In the genomic region with DNA sequence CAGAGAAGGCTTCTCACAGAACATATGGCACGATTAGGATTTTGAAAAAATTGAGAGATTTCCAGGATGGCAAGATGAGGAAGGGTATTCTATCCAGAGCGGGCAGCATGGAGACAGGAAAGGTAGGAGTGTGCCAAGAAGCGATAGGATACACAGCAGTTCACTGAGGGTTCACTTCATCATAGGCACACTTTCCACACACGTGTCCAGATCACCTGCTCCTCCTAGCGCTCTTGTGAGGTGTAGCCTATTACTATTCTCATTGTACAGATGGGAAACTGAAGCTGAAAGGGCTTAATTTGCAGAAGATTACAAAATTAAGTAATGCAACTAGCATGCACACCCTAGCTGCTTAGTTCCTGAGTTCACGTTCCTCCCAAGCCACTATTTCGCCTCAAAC, we compare ENCODE assay signal across 11 cellular contexts. TPM values are rescaled to one million over a fixed set of nuclear protein-coding genes. Genes with fewer than 3 reads are reported as not detected.
DNase-seq lines count a peak whose midpoint lies in the region; ATAC-seq, FAIRE-seq and TF ChIP-seq lines count a peak whose summit lies in the region.
"Had no signal": no experiment of that assay in that cellular context is flagged by ENCODE, and none has a peak within 500 bp of the region (broad histone marks: within the 10 kb centered on the region; RNA-seq: fewer than 3 reads in every experiment).

No MANE protein-coding gene starts in this region.

- H3K4me3 Mint-ChIP-seq in activated naive CD4-positive, alpha-beta T cell treated with anti-CD3 and anti-CD28 coated beads for 36 hours = no peak overlapping the region

- H3K9me1 ChIP-seq in K562 (ENCODE audit: control insufficient read depth, insufficient read depth, low read length) = no peaks in the 10 kb centered on the region

- in situ Hi-C loops in K562 (cut with MboI) = no loop called here

- intact Hi-C loops in K562 (cut with micrococcal nuclease) (no loop called here), ovary (cut with DNase I) (loop anchor here in 2 of 4 donors (10.0 kb wide), 1 partner anchor 1281 kb away; the partner anchor contains the start of gene HS3ST3B1 (in 2 of the 2))
- intact Hi-C loops in activated naive CD4-positive, alpha-beta T cell treated with anti-CD3 and anti-CD28 coated beads for 36 hours (cut with micrococcal nuclease) = no loop called here

- H3K4me3 ChIP-seq in K562 (0 out of 2 replicates have a peak overlapping the region, but pooled peaks have one; percentile 34), ovary (peak overlapping the region; percentile 10)
- H3K4me3 ChIP-seq: psoas muscle had no signal

- no peaks in the 10 kb centered on the region for H3K79me2 ChIP-seq in K562 (ENCODE audit: control insufficient read depth, insufficient read depth, low read length)

- H3K27ac Mint-ChIP-seq in activated naive CD4-positive, alpha-beta T cell treated with anti-CD3 and anti-CD28 coated beads for 36 hours = no peak overlapping the region

- H3K27me3 Mint-ChIP-seq in activated naive CD4-positive, alpha-beta T cell treated with anti-CD3 and anti-CD28 coated beads for 36 hours (ENCODE audit: low read depth) = no peaks in the 10 kb centered on the region

- POLR2A ChIA-PET in K562 (lab: Yijun Ruan, JAX) = no interaction called here

- BruUV-seq in K562 (replicated peaks; lab: Mats Ljungman, UMichigan) = no TSS peak

- no peaks in the 10 kb centered on the region for H3K36me3 Mint-ChIP-seq in activated naive CD4-positive, alpha-beta T cell treated with anti-CD3 and anti-CD28 coated beads for 36 hours (ENCODE audit: low read depth)

- ATAC-seq in K562 = peak; percentile 61
- ATAC-seq in GM18909 (IDR thresholded peaks at IDR 0.05; ENCODE audit: poor library complexity, unreplicated experiment) = no peak
- ATAC-seq in GM21423 (IDR thresholded peaks at IDR 0.05; ENCODE audit: unreplicated experiment) = no peak

- H3K4me1 Mint-ChIP-seq in activated naive CD4-positive, alpha-beta T cell treated with anti-CD3 and anti-CD28 coated beads for 36 hours (ENCODE audit: low read depth) = no peaks in the 10 kb centered on the region

- TF ChIP-seq EP300 in K562 (IDR thresholded peaks at IDR 0.05; ENCODE audit: low read length) = no peak
- TF ChIP-seq EP300 in ovary (IDR thresholded peaks at IDR 0.05) = no peak

- H3K27me3 ChIP-seq in K562 (ENCODE audit: control insufficient read depth in 2 of 2, insufficient read depth in 2 of 2, low read length in 2 of 2) (peaks cover 0 to 3% of the 10 kb centered on the region in 2 experiments; a peak in 1 of 5 replicates), ovary (no peaks in the 10 kb centered on the region)
- H3K27me3 ChIP-seq: upper lobe of left lung had no signal

- TF ChIP-seq POLR2A in K562 (conservative IDR thresholded peaks at IDR 0.05) = no peak
- no peak for TF ChIP-seq POLR2A in ovary (IDR thresholded peaks at IDR 0.05)

- peak overlapping the region; percentile 95 for H2AFZ ChIP-seq in K562 (ENCODE audit: low read depth, low read length)

- no peak for TF ChIP-seq RAD21 in K562 (CRISPR knock-in tag; conservative IDR thresholded peaks at IDR 0.05 in 1 of 2, IDR thresholded peaks at IDR 0.05 in 1 of 2)

- CTCF ChIA-PET in K562 (lab: Yijun Ruan, JAX; ENCODE audit: low intra/inter-chr PET ratio) = interaction anchor here (0.6 kb wide), 1 partner anchor 1271 kb away, joined by 5 read pairs; no protein-coding TSS in a partner anchor
- CTCF ChIA-PET in activated naive CD4-positive, alpha-beta T cell treated with anti-CD3 and anti-CD28 coated beads for 36 hours (lab: Charles Lee) = interaction anchor here (0.6 to 1.2 kb wide), 3 partner anchors 12 to 314 kb away, joined by 3 to 4 read pairs (median 3); no protein-coding TSS in a partner anchor

- DNase-seq in SIG-M5 treated with dmso at 0.1 percent for 504 hours (lab: John Stamatoyannopoulos, UW; ENCODE audit: unreplicated experiment) (peak; percentile 4), SIG-M5 (lab: John Stamatoyannopoulos, UW) (no peak), NAMALWA (ENCODE audit: low spot score) (peak; percentile 0), K562 (ENCODE audit: extremely low read depth in 1 of 4, low spot score in 3 of 4) (no peak), ovary (no peak)
- DNase-seq in activated naive CD4-positive, alpha-beta T cell treated with anti-CD3 and anti-CD28 coated beads for 36 hours = no peak

- no peak overlapping the region for H3K27ac ChIP-seq in K562 (ENCODE audit: extremely low read depth, low read depth, low read length)
- H3K27ac ChIP-seq in ovary = no peak overlapping the region
- H3K27ac ChIP-seq: psoas muscle, upper lobe of left lung had no signal

- no peak overlapping the region for H3K9ac ChIP-seq in K562 (ENCODE audit: insufficient read depth in 1 of 2, low read depth in 2 of 2, low read length in 2 of 2)

- H3K9me3 Mint-ChIP-seq in activated naive CD4-positive, alpha-beta T cell treated with anti-CD3 and anti-CD28 coated beads for 36 hours = no peaks in the 10 kb centered on the region

- FAIRE-seq in K562 (lab: Jason Lieb, UNC) = no peak
- FAIRE-seq: bronchial epithelial cell had no signal

- H3K4me2 ChIP-seq in K562 (ENCODE audit: insufficient read depth, low read length) = peak overlapping the region; percentile 74

- H3K36me3 ChIP-seq in K562 (ENCODE audit: control insufficient read depth, insufficient read depth, low read length) (no peaks in the 10 kb centered on the region), ovary (no peaks in the 10 kb centered on the region)
- H3K36me3 ChIP-seq: upper lobe of left lung had no signal

- 26% methylated on average over 4 of the region's 7 CpGs for WGBS in K562 (ENCODE audit: insufficient coverage, low coverage, missing lambda C conversion rate)
- WGBS in ovary, 3 donors = 63 to 71% (median 64%) methylated on average over 7 of the region's 7 CpGs

- no peaks in the 10 kb centered on the region for H4K20me1 ChIP-seq in K562 (replicated peaks; ENCODE audit: control insufficient read depth, insufficient read depth, low read length)

- H3K4me1 ChIP-seq in K562 (replicated peaks in 1 of 2; ENCODE audit: control insufficient read depth in 2 of 2, insufficient read depth in 2 of 2, low read length in 2 of 2) (peaks cover 0 to 2% of the 10 kb centered on the region in 2 experiments; a peak in 2 of 5 replicates), ovary (ENCODE audit: insufficient read depth) (no peaks in the 10 kb centered on the region)
- H3K4me1 ChIP-seq: psoas muscle had no signal

- H3K9me3 ChIP-seq in K562 (replicated peaks; ENCODE audit: control insufficient read depth, insufficient read depth, low read depth, low read length) = no peaks in the 10 kb centered on the region
- H3K9me3 ChIP-seq in ovary = no peaks in the 10 kb centered on the region
- H3K9me3 ChIP-seq: psoas muscle, upper lobe of left lung had no signal

- TF ChIP-seq CTCF in K562 (IDR thresholded peaks at IDR 0.05 in 2 of 3, conservative IDR thresholded peaks at IDR 0.05 in 1 of 3; ENCODE audit: insufficient read depth in 2 of 3, low read depth in 1 of 3, low read length in 3 of 3) (no peak), ovary (IDR thresholded peaks at IDR 0.05) (no peak)

TF ChIP-seq in K562, 482 proteins besides CTCF, POLR2A, EP300 and RAD21:
- no peak for TF ChIP-seq LEF1 (IDR thresholded peaks at IDR 0.05)
- TF ChIP-seq ZBED1 (IDR thresholded peaks at IDR 0.05) = no peak
- TF ChIP-seq ETS1 (conservative IDR thresholded peaks at IDR 0.05; ENCODE audit: control insufficient read depth, low read depth, low read length) = no peak
- TF ChIP-seq ASH1L (IDR thresholded peaks at IDR 0.05; ENCODE audit: borderline replicate concordance, low read depth, partially characterized antibody) = no peak
- no peak for TF ChIP-seq NFATC3 (IDR thresholded peaks at IDR 0.05)
- TF ChIP-seq ZBTB7A (IDR thresholded peaks at IDR 0.05; ENCODE audit: borderline replicate concordance, control insufficient read depth, low read depth, low read length) = no peak
- TF ChIP-seq ZNF436 (CRISPR knock-in tag; IDR thresholded peaks at IDR 0.05) = no peak
- no peak for TF ChIP-seq MAZ (CRISPR knock-in tag; conservative IDR thresholded peaks at IDR 0.05 in 1 of 2, IDR thresholded peaks at IDR 0.05 in 1 of 2)

RNA-seq across cellular contexts. Expression of gene ELAC2, which starts 6.2 kb away (rescaled TPM):
- total RNA-seq in K562 (2011; cell fraction: chromatin; rRNA removed; ENCODE audit: low replicate concordance) = 98.9 and 141 TPM in 2 replicates
- total RNA-seq in K562 (2011; cell fraction: nucleolus; rRNA removed) = 83.5 and 84.0 TPM in 2 replicates
- total RNA-seq in K562 (2011; cell fraction: nucleoplasm; rRNA removed) = 72.4 and 81.0 TPM in 2 replicates
- total RNA-seq in K562 (2014; rRNA removed) = 113 and 129 TPM in 2 replicates
- 54.4 and 66.3 TPM in 2 replicates for total RNA-seq in K562 (2014; rRNA removed; fragmentation: Illumina TruSeq; extraction: Trizol)
- 70.6 and 76.0 TPM in 2 replicates for total RNA-seq in K562 (2015; rRNA removed; fragmentation: Illumina TruSeq; extraction: Trizol)
- 71.4 and 73.2 TPM in 2 replicates for total RNA-seq in K562 (2021)
- 61.4 and 64.0 TPM in 2 replicates for polyA plus RNA-seq in K562 (2011; rRNA removed)
- 71.8 and 115 TPM in 2 replicates for polyA plus RNA-seq in K562 (2011; cell fraction: cytosol; rRNA removed)
- 142 and 185 TPM in 2 replicates for polyA plus RNA-seq in K562 (2011; cell fraction: nucleus; rRNA removed)
- polyA plus RNA-seq in K562 (2012) = 38.3 and 51.5 TPM in 2 replicates
- polyA plus RNA-seq in K562 (2014; fragmentation: Illumina TruSeq; extraction: Trizol) = 86.7 and 96.6 TPM in 2 replicates
- polyA plus RNA-seq in K562 (2014; fragmentation: Nextera tagmentation; extraction: Ambion mirVana) = 1 to 10 TPM; 4.5 to 8.4 TPM
- polyA plus RNA-seq in K562 (2014; rRNA removed) = 78.4 and 85.1 TPM in 2 replicates
- polyA minus RNA-seq in K562 (2011; rRNA and poly(A)+ RNA removed) = 65.1 and 108 TPM in 2 replicates
- polyA minus RNA-seq in K562 (2011; cell fraction: cytosol; rRNA and poly(A)+ RNA removed) = 39.2 and 53.1 TPM in 2 replicates
- polyA minus RNA-seq in K562 (2011; cell fraction: nucleus; rRNA and poly(A)+ RNA removed) = 48.5 and 55.0 TPM in 2 replicates
- 10 to 100 TPM; 32.8 to 46.6 (median 38.4) TPM for total RNA-seq in ovary
- 10 to 100 TPM; 24.5 to 83.2 TPM for polyA plus RNA-seq in ovary
- total RNA-seq in activated naive CD4-positive, alpha-beta T cell treated with anti-CD3 and anti-CD28 coated beads for 36 hours = 10 to 100 TPM; 74.1 to 75.9 TPM

Comparison
In these comparisons a context has a peak if more than half of its experiments do, and no peak if none do; other contexts are left out.
1. DNase-seq: peak in SIG-M5 treated with dmso at 0.1 percent for 504 hours (single experiment) and NAMALWA (single experiment); none in SIG-M5 (single experiment), K562 (0 of 4), ovary (0 of 5) and activated naive CD4-positive, alpha-beta T cell treated with anti-CD3 and anti-CD28 coated beads for 36 hours (single experiment).